ENCODE assay signal across 8 cellular contexts in the genomic region with DNA sequence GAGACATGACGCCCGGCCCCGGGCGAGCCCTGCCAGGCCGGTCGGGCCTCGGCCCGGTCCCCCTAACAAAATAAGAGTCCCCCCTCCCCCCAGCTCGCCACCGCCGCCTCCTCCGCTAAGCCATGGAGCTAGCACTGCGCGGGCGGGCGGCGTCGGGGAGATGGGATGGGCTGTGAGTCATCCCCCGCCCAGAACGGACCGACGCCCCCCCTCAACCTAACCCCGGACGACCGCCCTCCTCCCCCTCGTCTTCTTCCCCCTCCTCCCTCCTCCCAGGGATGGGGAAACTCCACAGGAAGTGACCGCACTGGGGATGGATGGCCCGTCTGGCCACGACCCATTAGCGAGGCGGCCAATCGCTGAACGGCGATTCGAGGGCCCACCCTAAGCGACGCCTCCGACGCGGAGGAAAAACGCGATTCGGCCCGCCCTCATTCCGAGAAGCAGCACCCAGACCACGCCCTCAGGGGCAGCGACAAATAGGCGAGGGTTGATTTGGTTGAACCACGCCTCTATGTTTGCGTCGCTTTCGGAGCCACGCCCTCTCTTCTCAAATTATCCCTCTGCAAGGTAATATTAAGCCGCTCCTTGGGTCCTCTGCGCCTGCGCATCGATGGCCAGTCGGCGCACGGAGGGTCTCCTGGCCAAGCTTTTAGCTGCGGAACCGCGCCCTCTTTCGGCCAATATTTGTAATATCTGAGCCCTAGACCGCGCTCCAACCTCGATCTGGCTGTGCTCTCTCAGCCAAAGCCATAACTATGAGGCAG.
DNase-seq lines count a peak whose midpoint lies in the region; ATAC-seq, FAIRE-seq and TF ChIP-seq lines count a peak whose summit lies in the region.

A gene with protein sequence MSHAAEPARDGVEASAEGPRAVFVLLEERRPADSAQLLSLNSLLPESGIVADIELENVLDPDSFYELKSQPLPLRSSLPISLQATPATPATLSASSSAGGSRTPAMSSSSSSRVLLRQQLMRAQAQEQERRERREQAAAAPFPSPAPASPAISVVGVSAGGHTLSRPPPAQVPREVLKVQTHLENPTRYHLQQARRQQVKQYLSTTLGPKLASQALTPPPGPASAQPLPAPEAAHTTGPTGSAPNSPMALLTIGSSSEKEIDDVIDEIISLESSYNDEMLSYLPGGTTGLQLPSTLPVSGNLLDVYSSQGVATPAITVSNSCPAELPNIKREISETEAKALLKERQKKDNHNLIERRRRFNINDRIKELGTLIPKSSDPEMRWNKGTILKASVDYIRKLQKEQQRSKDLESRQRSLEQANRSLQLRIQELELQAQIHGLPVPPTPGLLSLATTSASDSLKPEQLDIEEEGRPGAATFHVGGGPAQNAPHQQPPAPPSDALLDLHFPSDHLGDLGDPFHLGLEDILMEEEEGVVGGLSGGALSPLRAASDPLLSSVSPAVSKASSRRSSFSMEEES (minus strand): TSS at position 138 of the 767 bp plus-strand sequence. CDS start 131 bp downstream, at position 7.

- DNase-seq in AG10803 (ENCODE audit: low read depth) (peak; percentile 98), NCI-H446 treated with DMSO at 0.1 percent for 48 hours (lab: John Stamatoyannopoulos, UW) (peak; percentile 97), cerebellar cortex (ENCODE audit: low spot score) (peak; percentile 99)
- peak; percentile 87 for DNase-seq in stimulated activated CD4-positive, alpha-beta T cell treated with anti-CD3 and anti-CD28 coated beads, Interleukin-12 subunit alpha, Interleukin-12 subunit beta, amount 100 ng/mL, for 4 hours

- ATAC-seq in GM19035 (IDR thresholded peaks at IDR 0.05; ENCODE audit: unreplicated experiment) (peak; percentile 92), HG03378 (IDR thresholded peaks at IDR 0.05; ENCODE audit: unreplicated experiment) (peak; percentile 88)
- peak; percentile 90 to 93 for ATAC-seq in activated CD4-positive, CD25-positive, alpha-beta regulatory T cell treated with anti-CD3 and anti-CD28 coated beads, Interleukin-2, amount 50 U/mL, for 24 hours

- H3K4me3 ChIP-seq in AG10803 (ENCODE audit: low read length) = peak within 1 kb of the TSS; percentile 82

- peak; percentile 53 for TF ChIP-seq CTCF in AG10803 (conservative IDR thresholded peaks at IDR 0.05; ENCODE audit: low read length)

- FAIRE-seq in islet of Langerhans (lab: Jason Lieb, UNC) = peak; percentile 93

Comparison
In these comparisons a context has a peak if more than half of its experiments do, and no peak if none do; other contexts are left out.
1. Peak in every context shown above with its lines: DNase-seq, ATAC-seq and H3K4me3 ChIP-seq.